1 cellular context compared by ENCODE assay signal in genomic region chr13:98187155-98187726, GRCh38.
TF ChIP-seq lines count a peak whose summit lies in the region.

No MANE protein-coding gene starts in this region.

TF ChIP-seq in IMR-90, 13 proteins besides CTCF, POLR2A, EP300 and RAD21 (continued from another document):
- TF ChIP-seq, protein P1, sequence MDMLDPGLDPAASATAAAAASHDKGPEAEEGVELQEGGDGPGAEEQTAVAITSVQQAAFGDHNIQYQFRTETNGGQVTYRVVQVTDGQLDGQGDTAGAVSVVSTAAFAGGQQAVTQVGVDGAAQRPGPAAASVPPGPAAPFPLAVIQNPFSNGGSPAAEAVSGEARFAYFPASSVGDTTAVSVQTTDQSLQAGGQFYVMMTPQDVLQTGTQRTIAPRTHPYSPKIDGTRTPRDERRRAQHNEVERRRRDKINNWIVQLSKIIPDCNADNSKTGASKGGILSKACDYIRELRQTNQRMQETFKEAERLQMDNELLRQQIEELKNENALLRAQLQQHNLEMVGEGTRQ (IDR thresholded peaks at IDR 0.05; ENCODE audit: low read depth, low read length), result no peak
- no peak for TF ChIP-seq NFE2L2 (IDR thresholded peaks at IDR 0.05; ENCODE audit: low read depth, low read length)
- no peak for TF ChIP-seq CHD1 (IDR thresholded peaks at IDR 0.05; ENCODE audit: low read depth, low read length)
- TF ChIP-seq RFX5 (IDR thresholded peaks at IDR 0.05; ENCODE audit: low read depth, low read length), result no peak
- TF ChIP-seq CEBPB (IDR thresholded peaks at IDR 0.05; ENCODE audit: low read depth, low read length), result no peak
